In genomic region chr19:39401549-39402416, GRCh38 we compare ENCODE assay signal across 1 cellular context.
A peak's percentile ranks its signal among the peaks of the same experiment; 100 is the strongest.
TF ChIP-seq lines count a peak whose summit lies in the region.

No MANE protein-coding gene starts in this region.

TF ChIP-seq in H1, 55 proteins besides CTCF, POLR2A, EP300 and RAD21:
- TF ChIP-seq SP4 (IDR thresholded peaks at IDR 0.05; ENCODE audit: low read length) = no peak
- TF ChIP-seq MAX (IDR thresholded peaks at IDR 0.05) = peak; percentile 43
